Comparison of ENCODE assay signal across 1 cellular context in the genomic region with DNA sequence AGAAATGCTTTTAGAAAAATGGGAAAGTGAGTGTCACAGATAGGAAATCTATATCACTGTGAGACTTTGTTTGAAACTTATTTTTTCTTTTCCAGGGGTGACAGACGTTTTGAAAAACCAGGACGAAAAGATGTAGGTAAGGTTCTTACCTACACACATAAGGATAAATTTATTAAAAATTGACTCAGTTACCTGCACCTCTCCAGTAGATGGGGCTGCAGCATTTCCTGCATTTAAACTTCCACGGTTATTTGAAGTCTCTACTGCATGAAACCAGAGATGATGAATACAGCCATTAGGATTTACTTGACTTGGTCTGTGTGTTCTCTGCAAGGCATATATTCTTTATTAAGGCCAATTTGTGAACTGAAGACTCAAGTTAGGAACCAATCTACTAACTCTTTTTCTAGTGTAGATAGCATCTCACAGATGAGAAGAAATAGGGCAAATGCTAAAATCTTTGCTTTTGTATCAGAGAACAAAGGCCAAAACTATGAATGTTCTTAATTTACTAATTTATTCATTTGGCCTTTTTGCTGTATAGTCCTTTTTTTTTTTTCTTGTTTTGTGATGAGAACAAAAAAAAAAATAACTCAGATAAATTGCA.
TF ChIP-seq lines count a peak whose summit lies in the region.

No MANE protein-coding gene starts in this region.

TF ChIP-seq in K562, 482 proteins besides CTCF, POLR2A, EP300 and RAD21 (continued from another document):
- TF ChIP-seq, protein P1, sequence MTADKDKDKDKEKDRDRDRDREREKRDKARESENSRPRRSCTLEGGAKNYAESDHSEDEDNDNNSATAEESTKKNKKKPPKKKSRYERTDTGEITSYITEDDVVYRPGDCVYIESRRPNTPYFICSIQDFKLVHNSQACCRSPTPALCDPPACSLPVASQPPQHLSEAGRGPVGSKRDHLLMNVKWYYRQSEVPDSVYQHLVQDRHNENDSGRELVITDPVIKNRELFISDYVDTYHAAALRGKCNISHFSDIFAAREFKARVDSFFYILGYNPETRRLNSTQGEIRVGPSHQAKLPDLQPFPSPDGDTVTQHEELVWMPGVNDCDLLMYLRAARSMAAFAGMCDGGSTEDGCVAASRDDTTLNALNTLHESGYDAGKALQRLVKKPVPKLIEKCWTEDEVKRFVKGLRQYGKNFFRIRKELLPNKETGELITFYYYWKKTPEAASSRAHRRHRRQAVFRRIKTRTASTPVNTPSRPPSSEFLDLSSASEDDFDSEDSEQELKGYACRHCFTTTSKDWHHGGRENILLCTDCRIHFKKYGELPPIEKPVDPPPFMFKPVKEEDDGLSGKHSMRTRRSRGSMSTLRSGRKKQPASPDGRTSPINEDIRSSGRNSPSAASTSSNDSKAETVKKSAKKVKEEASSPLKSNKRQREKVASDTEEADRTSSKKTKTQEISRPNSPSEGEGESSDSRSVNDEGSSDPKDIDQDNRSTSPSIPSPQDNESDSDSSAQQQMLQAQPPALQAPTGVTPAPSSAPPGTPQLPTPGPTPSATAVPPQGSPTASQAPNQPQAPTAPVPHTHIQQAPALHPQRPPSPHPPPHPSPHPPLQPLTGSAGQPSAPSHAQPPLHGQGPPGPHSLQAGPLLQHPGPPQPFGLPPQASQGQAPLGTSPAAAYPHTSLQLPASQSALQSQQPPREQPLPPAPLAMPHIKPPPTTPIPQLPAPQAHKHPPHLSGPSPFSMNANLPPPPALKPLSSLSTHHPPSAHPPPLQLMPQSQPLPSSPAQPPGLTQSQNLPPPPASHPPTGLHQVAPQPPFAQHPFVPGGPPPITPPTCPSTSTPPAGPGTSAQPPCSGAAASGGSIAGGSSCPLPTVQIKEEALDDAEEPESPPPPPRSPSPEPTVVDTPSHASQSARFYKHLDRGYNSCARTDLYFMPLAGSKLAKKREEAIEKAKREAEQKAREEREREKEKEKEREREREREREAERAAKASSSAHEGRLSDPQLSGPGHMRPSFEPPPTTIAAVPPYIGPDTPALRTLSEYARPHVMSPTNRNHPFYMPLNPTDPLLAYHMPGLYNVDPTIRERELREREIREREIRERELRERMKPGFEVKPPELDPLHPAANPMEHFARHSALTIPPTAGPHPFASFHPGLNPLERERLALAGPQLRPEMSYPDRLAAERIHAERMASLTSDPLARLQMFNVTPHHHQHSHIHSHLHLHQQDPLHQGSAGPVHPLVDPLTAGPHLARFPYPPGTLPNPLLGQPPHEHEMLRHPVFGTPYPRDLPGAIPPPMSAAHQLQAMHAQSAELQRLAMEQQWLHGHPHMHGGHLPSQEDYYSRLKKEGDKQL (CRISPR knock-in tag; IDR thresholded peaks at IDR 0.05; ENCODE audit: borderline replicate concordance) = no peak
- no peak for TF ChIP-seq GABPB2 (CRISPR knock-in tag; conservative IDR thresholded peaks at IDR 0.05)
